Comparison of ENCODE assay signal across 9 cellular contexts in the genomic region with DNA sequence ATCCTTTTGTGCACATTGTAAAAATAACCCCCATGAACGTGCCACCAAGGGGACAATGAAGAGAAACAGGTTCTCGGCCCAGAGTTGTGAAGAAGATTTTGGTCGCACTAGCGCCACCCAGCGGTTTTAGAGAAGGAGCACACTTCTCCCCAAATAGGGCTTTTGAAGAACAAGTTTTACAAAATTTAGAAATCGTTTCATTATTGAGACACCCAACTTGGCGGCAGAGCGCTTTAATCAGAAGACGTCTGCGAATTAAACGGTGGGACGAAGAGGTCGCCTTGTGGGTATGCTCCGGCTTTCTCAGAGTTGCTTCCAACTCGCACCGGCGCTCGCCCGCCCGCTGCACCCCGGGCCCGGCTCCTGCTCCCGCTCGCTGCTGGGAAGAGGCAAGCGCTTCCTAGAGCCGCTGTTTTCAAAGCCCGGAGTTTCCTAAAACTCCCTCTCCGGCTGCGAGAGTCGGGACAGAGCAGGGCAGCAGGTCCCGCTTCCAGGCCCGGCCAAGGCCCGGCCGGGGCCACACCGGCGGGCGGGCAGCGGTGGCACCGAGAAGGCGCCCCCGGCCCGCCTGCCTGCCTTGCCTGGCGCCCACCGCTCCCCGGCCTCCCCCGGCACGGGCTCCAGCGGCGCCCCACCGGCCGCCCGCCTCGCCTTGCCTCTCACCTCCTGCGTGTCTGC. TPM values are rescaled to one million over a fixed set of nuclear protein-coding genes. Genes with fewer than 3 reads are reported as not detected.
DNase-seq lines count a peak whose midpoint lies in the region; ATAC-seq and TF ChIP-seq lines count a peak whose summit lies in the region.
"Had no signal": no experiment of that assay in that cellular context is flagged by ENCODE, and none has a peak within 500 bp of the region (broad histone marks: within the 10 kb centered on the region; RNA-seq: fewer than 3 reads in every experiment).

No MANE protein-coding gene starts in this region.

- CTCF ChIA-PET in CD4-positive, alpha-beta memory T cell (lab: Charles Lee; ENCODE audit: partially characterized antibody), result no interaction called here
- CTCF ChIA-PET in activated B cell treated with CpG ODN at 0.5 μM for 24 hours (lab: Charles Lee), result no interaction called here

- TF ChIP-seq POLR2A in ovary (IDR thresholded peaks at IDR 0.05), result no peak

- peak overlapping the region in 1 of 7 donors; percentile 73 for H3K27ac Mint-ChIP-seq in CD4-positive, alpha-beta memory T cell
- H3K27ac Mint-ChIP-seq in activated B cell treated with CpG ODN at 0.5 μM for 24 hours, result peak overlapping the region; percentile 41

- peaks cover 8% of the 10 kb centered on the region in 2 donors for H3K36me3 Mint-ChIP-seq in CD4-positive, alpha-beta memory T cell
- H3K36me3 Mint-ChIP-seq in activated B cell treated with CpG ODN at 0.5 μM for 24 hours (ENCODE audit: low read depth), result no peaks in the 10 kb centered on the region

- H3K4me1 Mint-ChIP-seq in CD4-positive, alpha-beta memory T cell, result peaks cover 13 to 31% (median 22%) of the 10 kb centered on the region in 4 donors
- H3K4me1 Mint-ChIP-seq in activated B cell treated with CpG ODN at 0.5 μM for 24 hours, result peaks cover 19% of the 10 kb centered on the region

- H3K27me3 Mint-ChIP-seq in CD4-positive, alpha-beta memory T cell, result peaks cover 57 to 59% of the 10 kb centered on the region in 2 donors
- H3K27me3 Mint-ChIP-seq in activated B cell treated with CpG ODN at 0.5 μM for 24 hours, result peaks cover 59% of the 10 kb centered on the region

- peak overlapping the region; percentile 24 to 85 (median 70) for H3K4me3 Mint-ChIP-seq in CD4-positive, alpha-beta memory T cell
- H3K4me3 Mint-ChIP-seq in activated B cell treated with CpG ODN at 0.5 μM for 24 hours, result no peak overlapping the region

- peaks cover 7% of the 10 kb centered on the region for H3K4me1 ChIP-seq in CD4-positive, alpha-beta memory T cell (ENCODE audit: insufficient read depth, low read length)
- H3K4me1 ChIP-seq in ovary (ENCODE audit: insufficient read depth), result peaks cover 9% of the 10 kb centered on the region

- intact Hi-C loops in CD4-positive, alpha-beta memory T cell (cut with micrococcal nuclease), result no loop called here
- intact Hi-C loops in activated B cell treated with CpG ODN at 0.5 μM for 24 hours (cut with micrococcal nuclease) (no loop called here), ovary (cut with DNase I) (no loop called here)

- POLR2A ChIA-PET in CD4-positive, alpha-beta memory T cell (lab: Charles Lee; ENCODE audit: partially characterized antibody), result no interaction called here
- POLR2A ChIA-PET in activated B cell treated with CpG ODN at 0.5 μM for 24 hours (lab: Charles Lee), result no interaction called here

- no peak overlapping the region for H3K27ac ChIP-seq in CD4-positive, alpha-beta memory T cell (ENCODE audit: low read depth, low read length)
- H3K27ac ChIP-seq in ovary, result no peak overlapping the region

- H3K4me3 ChIP-seq in CD4-positive, alpha-beta memory T cell (ENCODE audit: low read length in 2 of 2), result no peak overlapping the region
- peak overlapping the region; percentile 48 for H3K4me3 ChIP-seq in HFF-Myc (replicated peaks; ENCODE audit: low read depth, low read length)
- H3K4me3 ChIP-seq in fibroblast of villous mesenchyme (ENCODE audit: low read depth, low read length), result peak overlapping the region; percentile 65
- H3K4me3 ChIP-seq in ovary, result peak overlapping the region; percentile 32

- WGBS in ovary, 3 donors, result 0 to 3% (median 1%) methylated on average over 43 to 54 of the region's 54 CpGs

- H3K27me3 ChIP-seq in CD4-positive, alpha-beta memory T cell (ENCODE audit: insufficient read depth, low read length), result peaks cover 35% of the 10 kb centered on the region
- H3K27me3 ChIP-seq in ovary, result peaks cover 5% of the 10 kb centered on the region

- TF ChIP-seq CTCF in HFF-Myc (IDR thresholded peaks at IDR 0.05; ENCODE audit: low read depth, low read length, missing control alignments) (peak; percentile 84), activated B cell treated with CpG ODN at 0.5 μM for 24 hours (IDR thresholded peaks at IDR 0.05) (no peak), fibroblast of villous mesenchyme (IDR thresholded peaks at IDR 0.05; ENCODE audit: insufficient read depth, low read depth, low read length) (peak; percentile 85), ovary (IDR thresholded peaks at IDR 0.05) (no peak)

- no peaks in the 10 kb centered on the region for H3K9me3 ChIP-seq in CD4-positive, alpha-beta memory T cell (ENCODE audit: control insufficient read depth in 1 of 2, low read length in 2 of 2)
- H3K9me3 ChIP-seq in ovary, result peaks cover 0 to 3% of the 10 kb centered on the region in 2 donors

- peak in 1 of 5 donors; percentile 14 for DNase-seq in CD4-positive, alpha-beta memory T cell
- DNase-seq in HFF-Myc (ENCODE audit: extremely low read depth, low read depth), result peak; percentile 65
- DNase-seq in NCI-H345 (lab: John Stamatoyannopoulos, UW), result peak; percentile 92
- DNase-seq in activated B cell treated with CpG ODN at 0.5 μM for 24 hours, result no peak
- DNase-seq in fibroblast of villous mesenchyme (ENCODE audit: low read depth), result peak; percentile 79
- no peak for DNase-seq in ovary
- DNase-seq in middle frontal gyrus (ENCODE audit: extremely low spot score, low spot score), result no peak

- H3K9me3 Mint-ChIP-seq in CD4-positive, alpha-beta memory T cell, result peaks cover 0 to 49% (median 37%) of the 10 kb centered on the region in 8 donors
- H3K9me3 Mint-ChIP-seq in activated B cell treated with CpG ODN at 0.5 μM for 24 hours, result no peaks in the 10 kb centered on the region

- no peaks in the 10 kb centered on the region for H3K36me3 ChIP-seq in CD4-positive, alpha-beta memory T cell (ENCODE audit: insufficient read depth, low read length)
- no peaks in the 10 kb centered on the region for H3K36me3 ChIP-seq in ovary

- no peak for TF ChIP-seq EP300 in ovary (IDR thresholded peaks at IDR 0.05)

- ATAC-seq in activated B cell treated with CpG ODN at 0.5 μM for 24 hours (ENCODE audit: low read depth) (no peak), GM19023 (IDR thresholded peaks at IDR 0.05; ENCODE audit: unreplicated experiment) (no peak)

RNA-seq across cellular contexts. Expression of a gene that starts 0.7 kb away (rescaled TPM):
- total RNA-seq in CD4-positive, alpha-beta memory T cell, result not detected
- not detected for polyA plus RNA-seq in CD4-positive, alpha-beta memory T cell
- total RNA-seq in activated B cell treated with CpG ODN at 0.5 μM for 24 hours (not detected in 2 replicates), fibroblast of villous mesenchyme (0.32 TPM in 1 of 2 replicates, not detected in the other), ovary (1 to 10 TPM in 1 of 7 donors, under 1 TPM in 2, not detected in 4; 0.12 to 2.9 (median 0.31) TPM)
- not detected for polyA plus RNA-seq in ovary
- total RNA-seq: T-helper 2 cell treated with Interferon-gamma antibody and Interleukin-4, amounts not matched to agents 100 ng/mL and 5 ng/mL, for 36 hours had no signal

RNA-seq across cellular contexts. Expression of a gene that starts 1.1 kb away (rescaled TPM):
- total RNA-seq in CD4-positive, alpha-beta memory T cell, result not detected
- polyA plus RNA-seq in CD4-positive, alpha-beta memory T cell, result not detected
- total RNA-seq in activated B cell treated with CpG ODN at 0.5 μM for 24 hours (not detected in 2 replicates), fibroblast of villous mesenchyme (under 0.01 TPM in 2 replicates), ovary (under 1 TPM in 3 of 7 donors, not detected in 4; 0.05 to 0.92 (median 0.58) TPM)
- not detected for polyA plus RNA-seq in ovary
- total RNA-seq: T-helper 2 cell treated with Interferon-gamma antibody and Interleukin-4, amounts not matched to agents 100 ng/mL and 5 ng/mL, for 36 hours had no signal

Comparison
In these comparisons a context has a peak if more than half of its experiments do, and no peak if none do; other contexts are left out.
1. DNase-seq: peak in HFF-Myc (single experiment), NCI-H345 (single experiment) and fibroblast of villous mesenchyme (single experiment); none in activated B cell treated with CpG ODN at 0.5 μM for 24 hours (single experiment), ovary (0 of 5) and middle frontal gyrus (single experiment).
2. H3K4me3 ChIP-seq: peak in HFF-Myc (single experiment), fibroblast of villous mesenchyme (single experiment) and ovary (single experiment); none in CD4-positive, alpha-beta memory T cell (0 of 2).
3. CTCF ChIP-seq: peak in HFF-Myc (single experiment) and fibroblast of villous mesenchyme (single experiment); none in activated B cell treated with CpG ODN at 0.5 μM for 24 hours (single experiment) and ovary (0 of 3).